Comparison of ENCODE assay signal across 9 cellular contexts in the genomic region with DNA sequence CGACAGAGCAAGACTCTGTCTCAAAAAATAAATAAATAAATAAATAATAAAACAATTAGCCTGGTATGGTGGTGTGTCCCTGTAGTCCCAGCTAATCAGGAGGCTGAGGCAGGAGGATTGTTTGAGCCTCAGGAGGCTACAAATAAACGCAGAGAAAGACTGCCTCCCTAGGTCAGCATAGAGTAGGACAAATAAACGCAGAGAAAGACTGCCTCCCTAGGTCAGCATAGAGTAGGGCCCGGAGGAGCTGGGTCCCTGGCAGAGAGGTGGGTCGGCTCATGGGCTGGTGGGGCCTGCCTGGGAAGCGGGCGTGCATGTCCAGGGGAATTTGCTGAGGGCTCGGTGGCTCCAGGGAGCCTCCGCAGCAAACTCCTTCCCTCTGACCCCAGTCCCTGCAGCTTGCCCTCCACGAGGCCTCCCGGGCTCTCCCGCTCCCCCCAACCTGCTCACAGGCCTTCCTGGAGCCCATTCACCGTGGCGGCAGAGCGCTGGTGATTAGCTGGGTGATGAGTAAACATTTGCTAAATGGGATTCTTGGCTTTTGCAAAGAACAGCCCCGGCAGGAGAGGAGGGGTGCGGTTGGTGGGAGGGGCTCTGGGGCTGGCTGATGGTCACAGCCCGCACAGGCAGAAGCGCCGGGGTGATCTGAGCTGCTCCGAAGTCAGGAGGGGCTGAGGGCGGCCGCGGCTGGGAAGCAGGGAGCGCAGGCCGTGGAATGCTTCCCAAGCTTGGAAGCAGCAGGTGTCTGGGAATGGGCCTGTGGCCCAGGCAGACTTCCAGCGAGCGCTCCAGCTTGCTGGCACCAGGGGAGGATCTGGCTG.
DNase-seq lines count a peak whose midpoint lies in the region; ATAC-seq lines count a peak whose summit lies in the region.
"Had no signal": no experiment of that assay in that cellular context is flagged by ENCODE, and none has a peak within 500 bp of the region (broad histone marks: within the 10 kb centered on the region; RNA-seq: fewer than 3 reads in every experiment).

No MANE protein-coding gene starts in this region.

- H3K27me3 ChIP-seq in MG63: no peaks in the 10 kb centered on the region
- H3K27me3 ChIP-seq in right cardiac atrium (ENCODE audit: control insufficient read depth, insufficient read depth): no peaks in the 10 kb centered on the region

- peak; percentile 78 for DNase-seq in MG63
- peak; percentile 27 for DNase-seq in SHP77 treated with DMSO at 0.1 percent for 48 hours (lab: John Stamatoyannopoulos, UW)
- peak; percentile 40 to 81 (median 72) for DNase-seq in right cardiac atrium
- no peak for DNase-seq in sciatic nerve (ENCODE audit: low spot score)
- DNase-seq: activated CD8-positive, alpha-beta T cell treated with anti-CD3 and anti-CD28 coated beads, Interleukin-2, amount 10 ng/mL, durations not matched to agents 7 days and 5 days; NCI-H2107 had no signal

- 37% methylated on average over 28 of the region's 28 CpGs for WGBS in right cardiac atrium

- peak; percentile 49 to 51 for ATAC-seq in right cardiac atrium
- ATAC-seq in sciatic nerve: peak; percentile 79
- no peak for ATAC-seq in HG03175 (IDR thresholded peaks at IDR 0.05; ENCODE audit: unreplicated experiment)
- ATAC-seq in GM19463 (IDR thresholded peaks at IDR 0.05; ENCODE audit: unreplicated experiment): no peak
- no peak for ATAC-seq in GM19035 (IDR thresholded peaks at IDR 0.05; ENCODE audit: unreplicated experiment)
- ATAC-seq: activated CD8-positive, alpha-beta T cell treated with anti-CD3 and anti-CD28 coated beads, Interleukin-2, amount 10 ng/mL, durations not matched to agents 7 days and 5 days had no signal

- intact Hi-C loops in right cardiac atrium (cut with DNase I) (no loop called here), sciatic nerve (cut with DNase I) (no loop called here)

- H3K4me3 ChIP-seq in MG63 (no peak overlapping the region), right cardiac atrium (ENCODE audit: low read length) (no peak overlapping the region)

- H3K27ac ChIP-seq in right cardiac atrium (ENCODE audit: low read length): peak overlapping the region; percentile 14

- no peaks in the 10 kb centered on the region for H3K4me1 ChIP-seq in right cardiac atrium (ENCODE audit: control insufficient read depth, insufficient read depth, low read length)

- H3K9me3 ChIP-seq in MG63 (no peaks in the 10 kb centered on the region), right cardiac atrium (ENCODE audit: control insufficient read depth, low read length) (no peaks in the 10 kb centered on the region)

- H3K36me3 ChIP-seq in MG63: no peaks in the 10 kb centered on the region

Comparison
In these comparisons a context has a peak if more than half of its experiments do, and no peak if none do; other contexts are left out.
1. ATAC-seq: peak in right cardiac atrium (2 of 2) and sciatic nerve (single experiment); none in HG03175 (single experiment), GM19463 (single experiment) and GM19035 (single experiment).